ENCODE assay signal across 19 cellular contexts in genomic region chr14:59439256-59440015, GRCh38. TPM values are rescaled to one million over a fixed set of nuclear protein-coding genes. Genes with fewer than 3 reads are reported as not detected.
DNase-seq lines count a peak whose midpoint lies in the region; ATAC-seq, FAIRE-seq and TF ChIP-seq lines count a peak whose summit lies in the region.
"Had no signal": no experiment of that assay in that cellular context is flagged by ENCODE, and none has a peak within 500 bp of the region (broad histone marks: within the 10 kb centered on the region; RNA-seq: fewer than 3 reads in every experiment).

No MANE protein-coding gene starts in this region.

- peak overlapping the region; percentile 50 for H2BK120ac ChIP-seq in IMR-90 (ENCODE audit: low read depth, low read length)

- peaks cover 6% of the 10 kb centered on the region for H3K9me1 ChIP-seq in IMR-90 (ENCODE audit: insufficient read depth, low read length)

- DNase-seq in IMR-90, result peak; percentile 74
- peak; percentile 33 for DNase-seq in bronchial epithelial cell (ENCODE audit: low read depth)
- DNase-seq in heart right ventricle, result no peak
- peak; percentile 22 for DNase-seq in stromal cell of bone marrow (ENCODE audit: low read depth)
- DNase-seq in T1000 (lab: John Stamatoyannopoulos, UW), result no peak
- DNase-seq in NCI-H1105 treated with DMSO at 0.1 percent for 48 hours (lab: John Stamatoyannopoulos, UW), result no peak
- DNase-seq: activated CD8-positive, alpha-beta T cell treated with anti-CD3 and anti-CD28 coated beads, Interleukin-2, amount 10 ng/mL, durations not matched to agents 7 days and 5 days; activated gamma-delta T cell; CD8-positive, alpha-beta T cell; effector memory CD8-positive, alpha-beta T cell; GF-D8; hippocampal formation; left colon; NCI-H187; NCI-H526 treated with DMSO at 0.1 percent for 48 hours; PC-9; substantia nigra had no signal

- no peak overlapping the region for H2AK9ac ChIP-seq in IMR-90 (replicated peaks; ENCODE audit: low read depth, low read length, poor library complexity)

- WGBS in IMR-90 (ENCODE audit: extremely low coverage in 2 of 2, insufficient read length in 1 of 2), 2 experiments, result no CpG with 5 or more reads among the region's 5 CpGs
- 68 to 73% methylated on average over 5 of the region's 5 CpGs for WGBS in heart right ventricle, 2 donors

- peaks cover 10% of the 10 kb centered on the region for H3K4me1 ChIP-seq in IMR-90 (ENCODE audit: control insufficient read depth, insufficient read depth, low read length)
- peaks cover 0 to 30% (median 18%) of the 10 kb centered on the region in 9 donors for H3K4me1 ChIP-seq in heart right ventricle

- H4K8ac ChIP-seq in IMR-90 (ENCODE audit: low read depth in 2 of 2, low read length in 2 of 2), result peak overlapping the region in 1 of 2 experiments; percentile 61; a peak in 3 of 4 replicates

- H2BK15ac ChIP-seq in IMR-90 (ENCODE audit: low read depth, low read length), result 0 out of 3 replicates have a peak overlapping the region, but pooled peaks have one; percentile 7

- ATAC-seq in IMR-90 (ENCODE audit: low read depth) (peak; percentile 64), heart right ventricle (peak in 5 of 8 donors; percentile 33 to 67 (median 36)), HG03045 (IDR thresholded peaks at IDR 0.05; ENCODE audit: unreplicated experiment) (no peak), HG02938 (IDR thresholded peaks at IDR 0.05; ENCODE audit: unreplicated experiment) (no peak)
- ATAC-seq: activated CD8-positive, alpha-beta T cell treated with anti-CD3 and anti-CD28 coated beads, Interleukin-2, amount 10 ng/mL, durations not matched to agents 7 days and 5 days; CD8-positive, alpha-beta T cell; effector memory CD8-positive, alpha-beta T cell; left colon had no signal

- no peak overlapping the region for H3K4ac ChIP-seq in IMR-90 (ENCODE audit: low read depth, low read length)

- peak overlapping the region; percentile 73 for H2BK5ac ChIP-seq in IMR-90 (ENCODE audit: low read depth, low read length, poor library complexity, severe bottlenecking)

- peak overlapping the region; percentile 49; the same call in 1 of the 2 replicates for H3K23ac ChIP-seq in IMR-90 (ENCODE audit: low read depth, low read length)

- intact Hi-C loops in IMR-90 (cut with micrococcal nuclease) (loop anchor here (1.0 to 10.0 kb wide), 5 partner anchors 161 to 945 kb away; partner anchors contain the start of gene DAAM1), heart right ventricle (cut with DNase I) (loop anchor here in 9 of 10 donors (5.0 to 10.0 kb wide), 8 partner anchors 252 to 945 kb away; partner anchors contain the start of gene DAAM1 (in 6 of the 9))

- H3K18ac ChIP-seq in IMR-90 (ENCODE audit: low read depth, low read length), result peak overlapping the region; percentile 59

- TF ChIP-seq CTCF in IMR-90 (conservative IDR thresholded peaks at IDR 0.05; ENCODE audit: low read depth, low read length) (no peak), bronchial epithelial cell (IDR thresholded peaks at IDR 0.05; ENCODE audit: insufficient read depth, low read length, severe bottlenecking) (no peak), heart right ventricle (IDR thresholded peaks at IDR 0.05) (no peak)

- H3K4me3 ChIP-seq in IMR-90 (ENCODE audit: insufficient read depth, low read depth, low read length) (no peak overlapping the region), bronchial epithelial cell (ENCODE audit: low read depth, low read length) (no peak overlapping the region), heart right ventricle (no peak overlapping the region)
- H3K4me3 ChIP-seq: PC-9 had no signal

- H4K20me1 ChIP-seq in IMR-90 (ENCODE audit: insufficient read depth, low read length), result no peaks in the 10 kb centered on the region; the same call in 1 of the 2 replicates

- no peak overlapping the region for H3K14ac ChIP-seq in IMR-90 (replicated peaks; ENCODE audit: low read depth, low read length)

- no peak for TF ChIP-seq POLR2A in IMR-90 (IDR thresholded peaks at IDR 0.05; ENCODE audit: low read depth, low read length)

- CTCF ChIA-PET in IMR-90 (lab: Yijun Ruan, JAX), result interaction anchor here (1.5 kb wide), 1 partner anchor 311 kb away, joined by 3 read pairs; no protein-coding TSS in a partner anchor

- BruUV-seq in IMR-90 (replicated peaks; lab: Mats Ljungman, UMichigan), result no TSS peak

- peak overlapping the region; percentile 63; the same call in 1 of the 2 replicates for H3K27ac ChIP-seq in IMR-90 (ENCODE audit: insufficient read depth, low read length)
- peak overlapping the region in 6 of 10 donors; percentile 19 to 54 (median 26) for H3K27ac ChIP-seq in heart right ventricle

- no peaks in the 10 kb centered on the region for H3K36me3 ChIP-seq in IMR-90 (ENCODE audit: control insufficient read depth, insufficient read depth, low read length)
- no peaks in the 10 kb centered on the region for H3K36me3 ChIP-seq in bronchial epithelial cell (ENCODE audit: control insufficient read depth, insufficient read depth, low read length)
- H3K36me3 ChIP-seq in heart right ventricle, result no peaks in the 10 kb centered on the region

- POLR2A ChIA-PET in IMR-90 (lab: Charles Lee; ENCODE audit: unreplicated experiment), result no interaction called here

- H3K56ac ChIP-seq in IMR-90 (ENCODE audit: extremely low read depth, insufficient read depth, low read length), result no peak overlapping the region

- peaks cover 0 to 4% of the 10 kb centered on the region in 2 experiments; a peak in 1 of 4 replicates for H3K79me1 ChIP-seq in IMR-90 (ENCODE audit: low read depth in 1 of 2, low read length in 2 of 2)

- H3K27me3 ChIP-seq in IMR-90 (ENCODE audit: control insufficient read depth, insufficient read depth, low read length) (no peaks in the 10 kb centered on the region), bronchial epithelial cell (ENCODE audit: control insufficient read depth, insufficient read depth, low read length) (no peaks in the 10 kb centered on the region), heart right ventricle (no peaks in the 10 kb centered on the region)

- H2AFZ ChIP-seq in IMR-90 (replicated peaks; ENCODE audit: low read length, poor library complexity), result no peak overlapping the region
- H2AFZ ChIP-seq: PC-9 had no signal

- H2BK20ac ChIP-seq in IMR-90 (ENCODE audit: low read depth, low read length), result peak overlapping the region; percentile 32; the same call in 1 of the 2 replicates

- in situ Hi-C loops in IMR-90 (cut with MboI; ENCODE audit: low sequenced_read_pairs), result loop anchor here (5.0 kb wide), 2 partner anchors 312 to 407 kb away; no protein-coding TSS in a partner anchor

- no peaks in the 10 kb centered on the region for H3K9me3 ChIP-seq in IMR-90 (ENCODE audit: control insufficient read depth, insufficient read depth, low read length)
- H3K9me3 ChIP-seq in heart right ventricle, result no peaks in the 10 kb centered on the region

- H4K91ac ChIP-seq in IMR-90 (ENCODE audit: insufficient read depth, low read depth, low read length), result 0 out of 2 replicates have a peak overlapping the region, but pooled peaks have one; percentile 13

- H3K4me2 ChIP-seq in IMR-90 (ENCODE audit: low read depth, low read length), result peak overlapping the region; percentile 55
- H3K4me2 ChIP-seq: PC-9 had no signal

- H2AK5ac ChIP-seq in IMR-90 (ENCODE audit: low read depth, low read length), result no peak overlapping the region

- FAIRE-seq in bronchial epithelial cell (lab: Jason Lieb, UNC), result no peak

- TF ChIP-seq RAD21 in IMR-90 (IDR thresholded peaks at IDR 0.05; ENCODE audit: low read length), result no peak

- H3K9ac ChIP-seq in IMR-90 (ENCODE audit: low read depth, low read length), result no peak overlapping the region

- peak overlapping the region; percentile 70 for H4K5ac ChIP-seq in IMR-90 (ENCODE audit: low read depth, low read length)

- dilution Hi-C loops in IMR-90 (cut with HindIII; ENCODE audit: low sequenced_read_pairs, unreplicated experiment), result no loop called here

TF ChIP-seq in IMR-90, 13 proteins besides CTCF, POLR2A, EP300 and RAD21:
- TF ChIP-seq CEBPB (IDR thresholded peaks at IDR 0.05; ENCODE audit: low read depth, low read length), result peak; percentile 93
- no peak for TF ChIP-seq RCOR1 (IDR thresholded peaks at IDR 0.05; ENCODE audit: insufficient replicate concordance, low read length)

RNA-seq across cellular contexts. Expression of gene GPR135, which starts 25.7 kb away (rescaled TPM):
- 1.3 and 1.7 TPM in 2 replicates for total RNA-seq in IMR-90 (2012; rRNA removed)
- 1.9 and 2.4 TPM in 2 replicates for polyA plus RNA-seq in IMR-90 (2012; rRNA removed)
- polyA plus RNA-seq in IMR-90 (2012; cell fraction: cytosol; rRNA removed), result 0.17 and 1.6 TPM in 2 replicates
- polyA plus RNA-seq in IMR-90 (2012; cell fraction: nucleus; rRNA removed; ENCODE audit: low replicate concordance), result 18.5 and 37.9 TPM in 2 replicates
- 0.26 and 0.64 TPM in 2 replicates for total RNA-seq in bronchial epithelial cell
- total RNA-seq in heart right ventricle, result 1 to 10 TPM; 1.5 to 2.6 (median 2.2) TPM
- 1 to 10 TPM in 1 of 2 donors, under 1 TPM in 1; 0.86 to 1.0 TPM for polyA plus RNA-seq in heart right ventricle

RNA-seq across cellular contexts. Expression of gene L3HYPDH, which starts 44.8 kb away (rescaled TPM):
- total RNA-seq in IMR-90 (2012; rRNA removed), result 40.9 and 54.7 TPM in 2 replicates
- 45.3 and 49.1 TPM in 2 replicates for polyA plus RNA-seq in IMR-90 (2012; rRNA removed)
- polyA plus RNA-seq in IMR-90 (2012; cell fraction: cytosol; rRNA removed), result 13.5 and 29.2 TPM in 2 replicates
- 181 and 246 TPM in 2 replicates for polyA plus RNA-seq in IMR-90 (2012; cell fraction: nucleus; rRNA removed; ENCODE audit: low replicate concordance)
- total RNA-seq in bronchial epithelial cell, result 12.2 and 17.1 TPM in 2 replicates
- total RNA-seq in heart right ventricle, result 10 to 100 TPM in 5 of 10 donors, 1 to 10 TPM in 5; 7.5 to 16.6 (median 9.8) TPM
- polyA plus RNA-seq in heart right ventricle, result 10 to 100 TPM; 11.5 to 15.5 TPM

RNA-seq across cellular contexts. Expression of gene JKAMP, which starts 44.9 kb away (rescaled TPM):
- total RNA-seq in IMR-90 (2012; rRNA removed) (62.2 and 124 TPM in 2 replicates), bronchial epithelial cell (35.3 and 40.5 TPM in 2 replicates), heart right ventricle (10 to 100 TPM; 19.6 to 27.7 (median 26.4) TPM)
- polyA plus RNA-seq in IMR-90 (2012; rRNA removed) (90.1 and 101 TPM in 2 replicates), heart right ventricle (10 to 100 TPM; 20.3 to 31.9 TPM)
- polyA plus RNA-seq in IMR-90 (2012; cell fraction: cytosol; rRNA removed), result 16.5 and 17.9 TPM in 2 replicates
- 35.2 and 151 TPM in 2 replicates for polyA plus RNA-seq in IMR-90 (2012; cell fraction: nucleus; rRNA removed; ENCODE audit: low replicate concordance)

Comparison
In these comparisons a context has a peak if more than half of its experiments do, and no peak if none do; other contexts are left out.
1. ATAC-seq: peak in IMR-90 (single experiment) and heart right ventricle (5 of 8); none in HG03045 (single experiment) and HG02938 (single experiment).
2. DNase-seq: peak in IMR-90 (single experiment), bronchial epithelial cell (single experiment) and stromal cell of bone marrow (single experiment); none in heart right ventricle (0 of 2), T1000 (single experiment) and NCI-H1105 treated with DMSO at 0.1 percent for 48 hours (single experiment).